ENCODE assay signal across 16 cellular contexts in genomic region chr19:33799507-33799906, GRCh38. TPM values are rescaled to one million over a fixed set of nuclear protein-coding genes. Genes with fewer than 3 reads are reported as not detected.
DNase-seq lines count a peak whose midpoint lies in the region; ATAC-seq and TF ChIP-seq lines count a peak whose summit lies in the region.
"Had no signal": no experiment of that assay in that cellular context is flagged by ENCODE, and none has a peak within 500 bp of the region (broad histone marks: within the 10 kb centered on the region; RNA-seq: fewer than 3 reads in every experiment).

No MANE protein-coding gene starts in this region.

- H3K4me3 ChIP-seq in iPS-11a (ENCODE audit: low read depth, low read length), result peak overlapping the region; percentile 14
- H3K4me3 ChIP-seq in rectal smooth muscle tissue (ENCODE audit: low read length), result peak overlapping the region; percentile 52

- no peaks in the 10 kb centered on the region for H3K4me1 Mint-ChIP-seq in Calu3 (ENCODE audit: low read depth, unreplicated experiment)

- no peak overlapping the region for H3K4me3 Mint-ChIP-seq in Calu3 (ENCODE audit: low read depth, unreplicated experiment)
- H3K4me3 Mint-ChIP-seq: stimulated activated naive CD8-positive, alpha-beta T cell treated with anti-CD3 and anti-CD28 coated beads, Interleukin-15, amount 100 ng/mL, for 72 hours had no signal

- H3K9me3 Mint-ChIP-seq in Calu3 (ENCODE audit: low read depth, unreplicated experiment), result no peaks in the 10 kb centered on the region
- H3K9me3 Mint-ChIP-seq: stimulated activated naive CD8-positive, alpha-beta T cell treated with anti-CD3 and anti-CD28 coated beads, Interleukin-15, amount 100 ng/mL, for 72 hours had no signal

- ATAC-seq in left lobe of liver (no peak), HG02642 (IDR thresholded peaks at IDR 0.05; ENCODE audit: poor library complexity, unreplicated experiment) (no peak), GM18517 (IDR thresholded peaks at IDR 0.05; ENCODE audit: unreplicated experiment) (no peak)
- ATAC-seq: stimulated activated naive CD8-positive, alpha-beta T cell treated with anti-CD3 and anti-CD28 coated beads, Interleukin-15, amount 100 ng/mL, for 72 hours had no signal

- no peak overlapping the region for H3K9ac ChIP-seq in rectal smooth muscle tissue (ENCODE audit: low read length)

- H3K27ac Mint-ChIP-seq in Calu3 (ENCODE audit: unreplicated experiment), result no peak overlapping the region
- H3K27ac Mint-ChIP-seq: stimulated activated naive CD8-positive, alpha-beta T cell treated with anti-CD3 and anti-CD28 coated beads, Interleukin-15, amount 100 ng/mL, for 72 hours had no signal

- no peaks in the 10 kb centered on the region for H3K27me3 Mint-ChIP-seq in Calu3 (ENCODE audit: unreplicated experiment)

- H3K27ac ChIP-seq in RWPE1 (peak overlapping the region; percentile 97), rectal smooth muscle tissue (ENCODE audit: low read depth, low read length) (peak overlapping the region; percentile 81)
- H3K27ac ChIP-seq: adrenal gland had no signal

- H3K27me3 ChIP-seq in rectal smooth muscle tissue (ENCODE audit: control insufficient read depth, insufficient read depth, low read length), result no peaks in the 10 kb centered on the region
- H3K27me3 ChIP-seq: Peyer's patch had no signal

- TSS peak; percentile 24 for BruUV-seq in Calu3 (replicated peaks; lab: Mats Ljungman, UMichigan)

- no peaks in the 10 kb centered on the region for H3K36me3 ChIP-seq in rectal smooth muscle tissue (ENCODE audit: control insufficient read depth, insufficient read depth, low read length)
- H3K36me3 ChIP-seq: adrenal gland, Peyer's patch had no signal

- TF ChIP-seq CTCF in Calu3 (IDR thresholded peaks at IDR 0.05; ENCODE audit: unreplicated experiment) (no peak), RWPE1 (conservative IDR thresholded peaks at IDR 0.05; ENCODE audit: low read depth) (no peak)

- intact Hi-C loops in Calu3 (cut with micrococcal nuclease; ENCODE audit: unreplicated experiment), result no loop called here

- H3K4me1 ChIP-seq in rectal smooth muscle tissue (ENCODE audit: control insufficient read depth, insufficient read depth, low read length), result peaks cover 17% of the 10 kb centered on the region
- H3K4me1 ChIP-seq: adrenal gland had no signal

- POLR2A ChIA-PET in RWPE1 (lab: Yijun Ruan, JAX; ENCODE audit: low non-redundant PET), result interaction anchor here (1.0 kb wide), 1 partner anchor 105 kb away, joined by 3 read pairs; no protein-coding TSS in a partner anchor

- CTCF ChIA-PET in Calu3 (lab: Charles Lee), result interaction anchor here (0.6 kb wide), 1 partner anchor 813 kb away, joined by 4 read pairs; no protein-coding TSS in a partner anchor
- CTCF ChIA-PET in RWPE1 (lab: Yijun Ruan, JAX), result interaction anchor here (2.3 kb wide), 1 partner anchor 22 kb away, joined by 14 read pairs; no protein-coding TSS in a partner anchor

- DNase-seq in Calu3, result no peak
- DNase-seq in RWPE1 (ENCODE audit: low spot score), result no peak
- no peak for DNase-seq in left lobe of liver (ENCODE audit: low spot score)
- no peak for DNase-seq in NCI-H2196 (lab: John Stamatoyannopoulos, UW; ENCODE audit: unreplicated experiment)
- DNase-seq: activated CD4-positive, CD25-positive, alpha-beta regulatory T cell; adrenal gland; DMS153; NCI-H1930; NCI-H774; Peyer's patch; stimulated activated CD4-positive, alpha-beta T cell treated with anti-CD3 and anti-CD28 coated beads, Interleukin-12 subunit alpha, Interleukin-12 subunit beta, amount 100 ng/mL, for 4 hours; stimulated activated naive CD8-positive, alpha-beta T cell treated with anti-CD3 and anti-CD28 coated beads, Interleukin-15, amount 100 ng/mL, for 72 hours had no signal

- peaks cover 49% of the 10 kb centered on the region for H3K36me3 Mint-ChIP-seq in Calu3 (ENCODE audit: insufficient read depth, unreplicated experiment)

RNA-seq across cellular contexts. Expression of gene KCTD15, which starts 2.8 kb away (rescaled TPM):
- total RNA-seq in Calu3 (2022) (12.5 and 18.6 TPM in 2 replicates), left lobe of liver (17.0 TPM)
